Comparison of ENCODE assay signal across 1 cellular context in the genomic region with DNA sequence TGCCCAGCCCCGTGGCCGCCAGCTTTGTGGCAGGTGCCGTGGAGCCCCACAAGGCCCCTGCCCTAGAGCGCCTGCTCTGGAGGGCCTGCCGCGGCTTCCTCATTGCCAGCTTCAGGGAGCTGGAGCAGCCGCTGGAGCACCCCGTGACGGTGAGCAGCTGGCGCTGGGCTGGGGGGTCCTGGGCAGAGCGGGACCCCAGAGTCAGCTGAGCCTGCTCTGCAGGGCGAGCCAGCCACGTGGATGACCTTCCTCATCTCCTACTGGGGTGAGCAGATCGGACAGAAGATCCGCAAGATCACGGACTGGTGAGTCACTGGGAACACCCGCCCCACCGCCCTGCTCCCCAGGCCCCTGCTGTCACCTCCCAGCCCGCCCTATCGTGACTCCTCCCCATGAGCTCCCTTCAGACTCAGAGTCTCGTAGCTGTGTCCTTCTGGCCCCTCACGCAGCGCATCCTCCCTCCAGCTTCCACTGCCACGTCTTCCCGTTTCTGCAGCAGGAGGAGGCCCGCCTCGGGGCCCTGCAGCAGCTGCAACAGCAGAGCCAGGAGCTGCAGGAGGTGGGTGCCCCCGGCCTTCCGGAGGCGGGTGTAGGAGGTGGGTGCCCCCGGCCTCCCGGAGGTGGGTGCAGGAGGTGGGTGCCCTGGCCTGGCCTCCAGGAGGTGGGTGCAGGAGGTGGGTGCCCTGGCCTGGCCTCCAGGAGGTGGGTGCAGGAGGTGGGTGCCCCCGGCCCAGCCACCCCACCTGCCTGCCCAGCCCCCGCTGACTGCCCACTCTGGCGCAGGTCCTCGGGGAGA.
TF ChIP-seq lines count a peak whose summit lies in the region.

No MANE protein-coding gene starts in this region.

TF ChIP-seq in HEK293, 187 proteins besides CTCF, POLR2A, EP300 and RAD21 (continued from another document):
- TF ChIP-seq ZNF394 (tag by site-specific recombination; IDR thresholded peaks at IDR 0.05; ENCODE audit: borderline replicate concordance) (no peak), ZNF837 (tag by site-specific recombination; IDR thresholded peaks at IDR 0.05) (no peak), SP2 (tag by site-specific recombination; IDR thresholded peaks at IDR 0.05) (peak; percentile 24; the same call in 1 of the 2 replicates), ZIC2 (tag by site-specific recombination; IDR thresholded peaks at IDR 0.05) (peak; percentile 44), ZNF629 (tag by site-specific recombination; IDR thresholded peaks at IDR 0.05) (no peak), ZNF501 (tag by site-specific recombination; IDR thresholded peaks at IDR 0.05) (no peak), ZNF423 (tag by site-specific recombination; IDR thresholded peaks at IDR 0.05) (peak; percentile 24; the same call in 1 of the 2 replicates), ZBTB17 (tag by site-specific recombination; IDR thresholded peaks at IDR 0.05) (no peak), ZNF600 (tag by site-specific recombination; IDR thresholded peaks at IDR 0.05) (0 out of 2 replicates have a peak, but pooled peaks have one; percentile 21), KLF1 (tag by site-specific recombination; IDR thresholded peaks at IDR 0.05) (peak; percentile 80), HOXD13 (CRISPR knock-in tag; IDR thresholded peaks at IDR 0.05; ENCODE audit: borderline replicate concordance) (no peak), EGR2 (tag by site-specific recombination; IDR thresholded peaks at IDR 0.05; ENCODE audit: low read depth) (peak; percentile 92), ZNF174 (tag by site-specific recombination; IDR thresholded peaks at IDR 0.05) (no peak), ZNF350 (tag by site-specific recombination; IDR thresholded peaks at IDR 0.05) (no peak), ZNF341 (tag by site-specific recombination; IDR thresholded peaks at IDR 0.05; ENCODE audit: low read depth) (0 out of 2 replicates have a peak, but pooled peaks have one; percentile 14)
- TF ChIP-seq, protein P1, sequence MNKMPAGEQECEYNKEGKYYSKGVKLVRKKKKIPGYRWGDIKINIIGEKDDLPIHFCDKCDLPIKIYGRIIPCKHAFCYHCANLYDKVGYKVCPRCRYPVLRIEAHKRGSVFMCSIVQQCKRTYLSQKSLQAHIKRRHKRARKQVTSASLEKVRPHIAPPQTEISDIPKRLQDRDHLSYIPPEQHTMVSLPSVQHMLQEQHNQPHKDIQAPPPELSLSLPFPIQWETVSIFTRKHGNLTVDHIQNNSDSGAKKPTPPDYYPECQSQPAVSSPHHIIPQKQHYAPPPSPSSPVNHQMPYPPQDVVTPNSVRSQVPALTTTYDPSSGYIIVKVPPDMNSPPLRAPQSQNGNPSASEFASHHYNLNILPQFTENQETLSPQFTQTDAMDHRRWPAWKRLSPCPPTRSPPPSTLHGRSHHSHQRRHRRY (tag by site-specific recombination; IDR thresholded peaks at IDR 0.05): no peak
- TF ChIP-seq, protein P2, sequence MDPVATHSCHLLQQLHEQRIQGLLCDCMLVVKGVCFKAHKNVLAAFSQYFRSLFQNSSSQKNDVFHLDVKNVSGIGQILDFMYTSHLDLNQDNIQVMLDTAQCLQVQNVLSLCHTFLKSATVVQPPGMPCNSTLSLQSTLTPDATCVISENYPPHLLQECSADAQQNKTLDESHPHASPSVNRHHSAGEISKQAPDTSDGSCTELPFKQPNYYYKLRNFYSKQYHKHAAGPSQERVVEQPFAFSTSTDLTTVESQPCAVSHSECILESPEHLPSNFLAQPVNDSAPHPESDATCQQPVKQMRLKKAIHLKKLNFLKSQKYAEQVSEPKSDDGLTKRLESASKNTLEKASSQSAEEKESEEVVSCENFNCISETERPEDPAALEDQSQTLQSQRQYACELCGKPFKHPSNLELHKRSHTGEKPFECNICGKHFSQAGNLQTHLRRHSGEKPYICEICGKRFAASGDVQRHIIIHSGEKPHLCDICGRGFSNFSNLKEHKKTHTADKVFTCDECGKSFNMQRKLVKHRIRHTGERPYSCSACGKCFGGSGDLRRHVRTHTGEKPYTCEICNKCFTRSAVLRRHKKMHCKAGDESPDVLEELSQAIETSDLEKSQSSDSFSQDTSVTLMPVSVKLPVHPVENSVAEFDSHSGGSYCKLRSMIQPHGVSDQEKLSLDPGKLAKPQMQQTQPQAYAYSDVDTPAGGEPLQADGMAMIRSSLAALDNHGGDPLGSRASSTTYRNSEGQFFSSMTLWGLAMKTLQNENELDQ (tag by site-specific recombination; IDR thresholded peaks at IDR 0.05; ENCODE audit: low read depth): no peak
